8 cellular contexts compared by ENCODE assay signal in the genomic region with DNA sequence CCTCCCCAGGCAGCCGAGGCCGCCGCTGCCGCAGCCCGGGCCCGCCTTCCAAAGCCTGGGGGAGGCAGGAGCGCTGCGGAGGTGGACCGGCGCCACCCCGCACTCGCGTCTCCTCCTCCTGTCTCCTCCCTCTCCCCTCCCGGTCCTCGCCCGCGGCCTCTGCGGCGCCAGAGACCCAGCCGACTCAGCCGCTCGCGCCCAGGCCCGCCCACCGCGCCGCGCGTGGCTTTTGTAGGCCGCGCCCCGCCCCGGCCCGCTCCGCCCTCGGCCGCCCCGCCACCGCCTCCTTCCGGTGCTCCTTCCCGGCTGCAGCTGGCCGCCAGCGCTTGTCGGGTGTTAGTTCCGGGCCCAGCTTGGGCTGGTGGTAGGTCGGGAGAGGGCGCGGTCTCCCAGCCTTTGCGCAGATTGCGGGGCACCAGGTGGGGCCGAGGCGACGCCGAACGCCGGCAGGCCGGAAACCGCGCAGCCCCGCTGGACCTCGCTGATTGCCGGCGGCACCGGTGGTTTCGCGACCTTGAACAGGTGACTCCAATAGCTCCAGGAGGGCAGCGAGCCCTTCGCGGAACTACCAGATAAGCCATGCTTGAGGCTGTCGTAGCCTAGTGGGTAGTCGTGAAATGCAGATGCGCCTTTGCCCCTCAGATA. TPM values are rescaled to one million over a fixed set of nuclear protein-coding genes. Genes with fewer than 3 reads are reported as not detected.
A peak's percentile ranks its signal among the peaks of the same experiment; 100 is the strongest.
DNase-seq lines count a peak whose midpoint lies in the region; ATAC-seq and TF ChIP-seq lines count a peak whose summit lies in the region.

A gene with protein sequence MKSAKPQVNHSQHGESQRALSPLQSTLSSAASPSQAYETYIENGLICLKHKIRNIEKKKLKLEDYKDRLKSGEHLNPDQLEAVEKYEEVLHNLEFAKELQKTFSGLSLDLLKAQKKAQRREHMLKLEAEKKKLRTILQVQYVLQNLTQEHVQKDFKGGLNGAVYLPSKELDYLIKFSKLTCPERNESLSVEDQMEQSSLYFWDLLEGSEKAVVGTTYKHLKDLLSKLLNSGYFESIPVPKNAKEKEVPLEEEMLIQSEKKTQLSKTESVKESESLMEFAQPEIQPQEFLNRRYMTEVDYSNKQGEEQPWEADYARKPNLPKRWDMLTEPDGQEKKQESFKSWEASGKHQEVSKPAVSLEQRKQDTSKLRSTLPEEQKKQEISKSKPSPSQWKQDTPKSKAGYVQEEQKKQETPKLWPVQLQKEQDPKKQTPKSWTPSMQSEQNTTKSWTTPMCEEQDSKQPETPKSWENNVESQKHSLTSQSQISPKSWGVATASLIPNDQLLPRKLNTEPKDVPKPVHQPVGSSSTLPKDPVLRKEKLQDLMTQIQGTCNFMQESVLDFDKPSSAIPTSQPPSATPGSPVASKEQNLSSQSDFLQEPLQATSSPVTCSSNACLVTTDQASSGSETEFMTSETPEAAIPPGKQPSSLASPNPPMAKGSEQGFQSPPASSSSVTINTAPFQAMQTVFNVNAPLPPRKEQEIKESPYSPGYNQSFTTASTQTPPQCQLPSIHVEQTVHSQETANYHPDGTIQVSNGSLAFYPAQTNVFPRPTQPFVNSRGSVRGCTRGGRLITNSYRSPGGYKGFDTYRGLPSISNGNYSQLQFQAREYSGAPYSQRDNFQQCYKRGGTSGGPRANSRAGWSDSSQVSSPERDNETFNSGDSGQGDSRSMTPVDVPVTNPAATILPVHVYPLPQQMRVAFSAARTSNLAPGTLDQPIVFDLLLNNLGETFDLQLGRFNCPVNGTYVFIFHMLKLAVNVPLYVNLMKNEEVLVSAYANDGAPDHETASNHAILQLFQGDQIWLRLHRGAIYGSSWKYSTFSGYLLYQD (minus strand): TSS at position 202 of the 645 bp plus-strand sequence. CDS start 1,431 bp downstream, outside the sequence.

- H3K4me1 ChIP-seq in fibroblast of lung (ENCODE audit: control insufficient read depth, extremely low read depth, insufficient read depth, low read length) = peaks cover 6% of the 10 kb centered on the region
- peaks cover 13 to 29% of the 10 kb centered on the region in 2 donors for H3K4me1 ChIP-seq in naive thymus-derived CD4-positive, alpha-beta T cell (ENCODE audit: control insufficient read depth in 2 of 2, insufficient read depth in 2 of 2, low read length in 2 of 2)

- H2AFZ ChIP-seq in fibroblast of lung (ENCODE audit: low read length) = peak within 1 kb of the TSS; percentile 87

- H3K4me3 Mint-ChIP-seq in activated T-helper 17 cell treated with anti-CD3 and anti-CD28 coated beads, Interleukin-2, amount 50 U/mL, for 72 hours = peak within 1 kb of the TSS; percentile 94
- peak within 1 kb of the TSS; percentile 93 to 99 (median 96) for H3K4me3 Mint-ChIP-seq in naive thymus-derived CD4-positive, alpha-beta T cell
- peak within 1 kb of the TSS; percentile 85 for H3K4me3 Mint-ChIP-seq in stimulated activated memory B cell treated with anti-CD40 and anti-IgM and Interleukin-4, amounts not matched to agents 10 μg/mL and 1 μg/mL and 100 μg/mL, for 72 hours

- POLR2A ChIA-PET in naive thymus-derived CD4-positive, alpha-beta T cell (lab: Charles Lee) = interaction anchor here (0.8 to 1.5 kb wide), 6 partner anchors 10 to 1373 kb away, joined by 3 to 10 read pairs (median 4); a partner anchor contains a TSS

- no peaks in the 10 kb centered on the region for H3K36me3 ChIP-seq in fibroblast of lung (ENCODE audit: control insufficient read depth, insufficient read depth, low read length)
- H3K36me3 ChIP-seq in naive thymus-derived CD4-positive, alpha-beta T cell (ENCODE audit: control insufficient read depth in 2 of 3, insufficient read depth in 3 of 3, low read length in 3 of 3) = peaks cover 0 to 5% (median 0%) of the 10 kb centered on the region in 3 experiments

- H3K9me3 Mint-ChIP-seq in activated T-helper 17 cell treated with anti-CD3 and anti-CD28 coated beads, Interleukin-2, amount 50 U/mL, for 72 hours = no peaks in the 10 kb centered on the region
- H3K9me3 Mint-ChIP-seq in naive thymus-derived CD4-positive, alpha-beta T cell = no peaks in the 10 kb centered on the region
- no peaks in the 10 kb centered on the region for H3K9me3 Mint-ChIP-seq in stimulated activated memory B cell treated with anti-CD40 and anti-IgM and Interleukin-4, amounts not matched to agents 10 μg/mL and 1 μg/mL and 100 μg/mL, for 72 hours

- no peaks in the 10 kb centered on the region for H3K27me3 Mint-ChIP-seq in activated T-helper 17 cell treated with anti-CD3 and anti-CD28 coated beads, Interleukin-2, amount 50 U/mL, for 72 hours
- no peaks in the 10 kb centered on the region for H3K27me3 Mint-ChIP-seq in naive thymus-derived CD4-positive, alpha-beta T cell
- H3K27me3 Mint-ChIP-seq in stimulated activated memory B cell treated with anti-CD40 and anti-IgM and Interleukin-4, amounts not matched to agents 10 μg/mL and 1 μg/mL and 100 μg/mL, for 72 hours = no peaks in the 10 kb centered on the region

- peaks cover 5% of the 10 kb centered on the region for H3K36me3 Mint-ChIP-seq in activated T-helper 17 cell treated with anti-CD3 and anti-CD28 coated beads, Interleukin-2, amount 50 U/mL, for 72 hours (ENCODE audit: low read depth)
- peaks cover 0 to 11% (median 3%) of the 10 kb centered on the region in 5 donors for H3K36me3 Mint-ChIP-seq in naive thymus-derived CD4-positive, alpha-beta T cell
- peaks cover 11% of the 10 kb centered on the region for H3K36me3 Mint-ChIP-seq in stimulated activated memory B cell treated with anti-CD40 and anti-IgM and Interleukin-4, amounts not matched to agents 10 μg/mL and 1 μg/mL and 100 μg/mL, for 72 hours

- H3K4me3 ChIP-seq in fibroblast of lung (replicated peaks in 1 of 4; ENCODE audit: control extremely low read depth in 1 of 4, insufficient read depth in 1 of 4, low read depth in 3 of 4, low read length in 4 of 4) = peak within 1 kb of the TSS; percentile 69 to 94 (median 79)
- H3K4me3 ChIP-seq in naive thymus-derived CD4-positive, alpha-beta T cell (ENCODE audit: low read length) = peak within 1 kb of the TSS; percentile 67

- H3K27ac ChIP-seq in fibroblast of lung (ENCODE audit: insufficient read depth, low read length) = peak within 1 kb of the TSS; percentile 65
- H3K27ac ChIP-seq in naive thymus-derived CD4-positive, alpha-beta T cell (ENCODE audit: low read depth, low read length) = peak within 1 kb of the TSS; percentile 63

- peak within 1 kb of the TSS; percentile 89 for H3K4me2 ChIP-seq in fibroblast of lung (ENCODE audit: extremely low read depth, insufficient read depth, low read length)

- peak within 1 kb of the TSS; percentile 60 for H3K9ac ChIP-seq in fibroblast of lung (ENCODE audit: insufficient read depth, low read length)

- H3K79me2 ChIP-seq in fibroblast of lung (ENCODE audit: control insufficient read depth, insufficient read depth, low read length) = peaks cover 19% of the 10 kb centered on the region

- H3K4me1 Mint-ChIP-seq in activated T-helper 17 cell treated with anti-CD3 and anti-CD28 coated beads, Interleukin-2, amount 50 U/mL, for 72 hours = peaks cover 23% of the 10 kb centered on the region
- peaks cover 21 to 53% (median 46%) of the 10 kb centered on the region in 7 donors for H3K4me1 Mint-ChIP-seq in naive thymus-derived CD4-positive, alpha-beta T cell
- peaks cover 33% of the 10 kb centered on the region for H3K4me1 Mint-ChIP-seq in stimulated activated memory B cell treated with anti-CD40 and anti-IgM and Interleukin-4, amounts not matched to agents 10 μg/mL and 1 μg/mL and 100 μg/mL, for 72 hours

- H3K27me3 ChIP-seq in fibroblast of lung (ENCODE audit: control insufficient read depth, insufficient read depth, low read length) = no peaks in the 10 kb centered on the region
- H3K27me3 ChIP-seq in naive thymus-derived CD4-positive, alpha-beta T cell (ENCODE audit: control insufficient read depth in 2 of 2, insufficient read depth in 2 of 2, low read length in 2 of 2) = no peaks in the 10 kb centered on the region

- intact Hi-C loops in naive thymus-derived CD4-positive, alpha-beta T cell (cut with micrococcal nuclease) = loop anchor here (1.0 to 10.0 kb wide), 19 partner anchors 42 to 2000 kb away; a partner anchor contains a TSS

- ATAC-seq in activated T-helper 17 cell treated with anti-CD3 and anti-CD28 coated beads, Interleukin-2, amount 50 U/mL, for 72 hours (replicated peaks) = peak; percentile 94
- ATAC-seq in naive thymus-derived CD4-positive, alpha-beta T cell = peak; percentile 96
- ATAC-seq in stimulated activated memory B cell treated with anti-CD40 and anti-IgM and Interleukin-4, amounts not matched to agents 10 μg/mL and 1 μg/mL and 100 μg/mL, for 72 hours = peak; percentile 97

- H4K20me1 ChIP-seq in fibroblast of lung (ENCODE audit: control insufficient read depth, extremely low read depth, insufficient read depth, low read length) = no peaks in the 10 kb centered on the region

- CTCF ChIA-PET in naive thymus-derived CD4-positive, alpha-beta T cell (lab: Charles Lee) = interaction anchor here (0.6 to 1.4 kb wide), 5 partner anchors 11 to 62 kb away, joined by 3 to 8 read pairs (median 3); a partner anchor contains a TSS

- peak within 1 kb of the TSS; percentile 85 for H3K27ac Mint-ChIP-seq in activated T-helper 17 cell treated with anti-CD3 and anti-CD28 coated beads, Interleukin-2, amount 50 U/mL, for 72 hours
- peak within 1 kb of the TSS; percentile 80 to 93 (median 90) for H3K27ac Mint-ChIP-seq in naive thymus-derived CD4-positive, alpha-beta T cell
- peak within 1 kb of the TSS; percentile 77 for H3K27ac Mint-ChIP-seq in stimulated activated memory B cell treated with anti-CD40 and anti-IgM and Interleukin-4, amounts not matched to agents 10 μg/mL and 1 μg/mL and 100 μg/mL, for 72 hours

- no peaks in the 10 kb centered on the region for H3K9me3 ChIP-seq in fibroblast of lung (ENCODE audit: control insufficient read depth, insufficient read depth, low read depth, low read length)
- no peaks in the 10 kb centered on the region for H3K9me3 ChIP-seq in naive thymus-derived CD4-positive, alpha-beta T cell (ENCODE audit: control insufficient read depth in 2 of 3, low read length in 3 of 3)

- TF ChIP-seq CTCF in LNCAP (IDR thresholded peaks at IDR 0.05) (peak; percentile 42; the same call in 1 of the 2 replicates), fibroblast of lung (conservative IDR thresholded peaks at IDR 0.05 in 1 of 2, IDR thresholded peaks at IDR 0.05 in 1 of 2; ENCODE audit: low read depth in 1 of 2, low read length in 2 of 2) (peak in 1 of 2 donors; percentile 23)

- DNase-seq in EL (peak; percentile 96), H4 (ENCODE audit: low spot score) (peak; percentile 89), RPMI8226 (peak; percentile 97), fibroblast of lung (ENCODE audit: low read depth in 2 of 2) (peak; percentile 94 to 96)
- peak; percentile 89 to 97 (median 92) for DNase-seq in naive thymus-derived CD4-positive, alpha-beta T cell

RNA-seq across cellular contexts. Expression of the gene that starts here (rescaled TPM):
- 4.2 and 7.1 TPM in 2 replicates for total RNA-seq in H4 (2014; rRNA removed; shearing (Covaris generic))
- total RNA-seq in activated T-helper 17 cell treated with anti-CD3 and anti-CD28 coated beads, Interleukin-2, amount 50 U/mL, for 72 hours = 10 to 100 TPM; 11.3 to 12.1 TPM
- 17.2 and 20.3 TPM in 2 replicates for total RNA-seq in fibroblast of lung
- polyA plus RNA-seq in fibroblast of lung = 10.4 and 10.8 TPM in 2 replicates
- polyA plus RNA-seq in fibroblast of lung (2012) = 6.9 and 8.2 TPM in 2 replicates
- 2.7 TPM in 1 of 2 replicates, not detected in the other for polyA minus RNA-seq in fibroblast of lung (ENCODE audit: low replicate concordance)
- 10 to 100 TPM; 13.7 to 50.1 (median 28.9) TPM for total RNA-seq in naive thymus-derived CD4-positive, alpha-beta T cell
- polyA plus RNA-seq in naive thymus-derived CD4-positive, alpha-beta T cell = 1 to 10 TPM; 6.5 to 7.1 TPM

Comparison
In these comparisons a context has a peak if more than half of its experiments do, and no peak if none do; other contexts are left out.
1. Peak in every context shown above with its lines: DNase-seq, ATAC-seq, H3K4me3 ChIP-seq and H3K27ac ChIP-seq.